Comparison of ENCODE assay signal across 1 cellular context in genomic region chr2:200950378-200950777, GRCh38.
TF ChIP-seq lines count a peak whose summit lies in the region.

No MANE protein-coding gene starts in this region.

TF ChIP-seq in WTC11, 78 proteins besides CTCF, POLR2A, EP300 and RAD21 (continued from another document):
- no peak for TF ChIP-seq ATF6 (CRISPR knock-in tag; IDR thresholded peaks at IDR 0.05)
- no peak for TF ChIP-seq NFYB (CRISPR knock-in tag; conservative IDR thresholded peaks at IDR 0.05; ENCODE audit: low read depth)
- TF ChIP-seq GABPB1 (CRISPR knock-in tag; IDR thresholded peaks at IDR 0.05) = no peak
- no peak for TF ChIP-seq AFF4 (CRISPR knock-in tag; IDR thresholded peaks at IDR 0.05; ENCODE audit: borderline replicate concordance)
- no peak for TF ChIP-seq NR1H2 (CRISPR knock-in tag; IDR thresholded peaks at IDR 0.05)
- TF ChIP-seq FOXK1 (CRISPR knock-in tag; IDR thresholded peaks at IDR 0.05) = no peak
- TF ChIP-seq EMX1 (CRISPR knock-in tag; IDR thresholded peaks at IDR 0.05) = no peak
- no peak for TF ChIP-seq CBFB (CRISPR knock-in tag; IDR thresholded peaks at IDR 0.05; ENCODE audit: low read depth)
